8 cellular contexts compared by ENCODE assay signal in the genomic region with DNA sequence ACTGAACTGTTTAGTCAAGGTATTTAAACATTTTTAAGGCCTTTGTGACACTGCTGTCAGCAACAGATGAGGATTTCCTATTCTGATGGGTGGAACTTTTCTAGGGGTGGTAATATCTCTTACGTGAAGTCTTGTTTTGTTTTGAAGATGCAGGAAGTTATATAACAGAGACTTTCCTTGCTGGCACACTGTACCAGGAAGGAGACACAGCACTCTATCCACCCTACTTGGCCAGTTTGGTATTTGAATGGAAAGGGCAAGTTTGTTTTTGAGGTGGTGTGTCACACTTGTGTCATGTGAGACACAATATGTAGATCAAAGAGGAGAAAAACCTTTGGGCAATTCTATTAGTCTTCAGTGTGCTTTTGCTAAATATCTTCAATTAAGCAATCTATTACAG. TPM values are rescaled to one million over a fixed set of nuclear protein-coding genes. Genes with fewer than 3 reads are reported as not detected.
DNase-seq lines count a peak whose midpoint lies in the region; ATAC-seq and TF ChIP-seq lines count a peak whose summit lies in the region.

No MANE protein-coding gene starts in this region.

- TF ChIP-seq POLR2A in tibial nerve (IDR thresholded peaks at IDR 0.05), result no peak

- no peak for TF ChIP-seq EP300 in tibial nerve (IDR thresholded peaks at IDR 0.05)

- H3K4me3 ChIP-seq in tibial nerve, result no peak overlapping the region

- H3K4me1 Mint-ChIP-seq in activated naive CD8-positive, alpha-beta T cell treated with anti-CD3 and anti-CD28 coated beads for 36 hours, result peaks cover 44% of the 10 kb centered on the region

- DNase-seq in activated naive CD8-positive, alpha-beta T cell treated with anti-CD3 and anti-CD28 coated beads for 36 hours, result peak; percentile 36
- DNase-seq in renal cortical epithelial cell (ENCODE audit: low read depth), result peak; percentile 35
- no peak for DNase-seq in NCI-H1048 (lab: John Stamatoyannopoulos, UW)
- no peak for DNase-seq in EL
- no peak for DNase-seq in tibial nerve (ENCODE audit: low spot score in 2 of 2)

- H3K27me3 Mint-ChIP-seq in activated naive CD8-positive, alpha-beta T cell treated with anti-CD3 and anti-CD28 coated beads for 36 hours, result no peaks in the 10 kb centered on the region

- no peak for TF ChIP-seq CTCF in tibial nerve (IDR thresholded peaks at IDR 0.05)

- H3K27me3 ChIP-seq in tibial nerve, result no peaks in the 10 kb centered on the region

- WGBS in tibial nerve, 2 donors, result 70 to 74% methylated on average over 1 of the region's 1 CpG

- no peaks in the 10 kb centered on the region for H3K9me3 Mint-ChIP-seq in activated naive CD8-positive, alpha-beta T cell treated with anti-CD3 and anti-CD28 coated beads for 36 hours

- H3K4me1 ChIP-seq in tibial nerve, result no peaks in the 10 kb centered on the region

- peak overlapping the region in 1 of 4 donors; percentile 4 for H3K27ac ChIP-seq in tibial nerve

- H3K36me3 ChIP-seq in tibial nerve, result peaks cover 0 to 7% (median 0%) of the 10 kb centered on the region in 3 donors

- peak overlapping the region; percentile 72 for H3K4me3 Mint-ChIP-seq in activated naive CD8-positive, alpha-beta T cell treated with anti-CD3 and anti-CD28 coated beads for 36 hours

- peak; percentile 45 for ATAC-seq in GM19025 (IDR thresholded peaks at IDR 0.05; ENCODE audit: low read depth, unreplicated experiment)
- peak; percentile 46 for ATAC-seq in HG03095 (IDR thresholded peaks at IDR 0.05; ENCODE audit: unreplicated experiment)
- no peak for ATAC-seq in HG03457 (IDR thresholded peaks at IDR 0.05; ENCODE audit: unreplicated experiment)

- peaks cover 16% of the 10 kb centered on the region for H3K36me3 Mint-ChIP-seq in activated naive CD8-positive, alpha-beta T cell treated with anti-CD3 and anti-CD28 coated beads for 36 hours

- H3K9me3 ChIP-seq in tibial nerve, result no peaks in the 10 kb centered on the region

- H3K27ac Mint-ChIP-seq in activated naive CD8-positive, alpha-beta T cell treated with anti-CD3 and anti-CD28 coated beads for 36 hours, result peak overlapping the region; percentile 98

RNA-seq across cellular contexts. Expression of gene SRP54, which starts 51.6 kb away (rescaled TPM):
- total RNA-seq in activated naive CD8-positive, alpha-beta T cell treated with anti-CD3 and anti-CD28 coated beads for 36 hours, result 10 to 100 TPM; 74.4 to 75.3 TPM
- total RNA-seq in renal cortical epithelial cell (117 and 122 TPM in 2 replicates), tibial nerve (10 to 100 TPM; 49.0 to 67.7 (median 52.3) TPM)

RNA-seq across cellular contexts. Expression of gene BAZ1A, which starts 56.0 kb away (rescaled TPM):
- total RNA-seq in activated naive CD8-positive, alpha-beta T cell treated with anti-CD3 and anti-CD28 coated beads for 36 hours, result 10 to 100 TPM; 68.7 to 68.9 TPM
- total RNA-seq in renal cortical epithelial cell, result 48.6 and 68.4 TPM in 2 replicates
- 10 to 100 TPM; 26.0 to 32.6 (median 31.0) TPM for total RNA-seq in tibial nerve

Comparison
In these comparisons a context has a peak if more than half of its experiments do, and no peak if none do; other contexts are left out.
1. DNase-seq: peak in activated naive CD8-positive, alpha-beta T cell treated with anti-CD3 and anti-CD28 coated beads for 36 hours (single experiment) and renal cortical epithelial cell (single experiment); none in NCI-H1048 (single experiment), EL (single experiment) and tibial nerve (0 of 2).